Comparison of ENCODE assay signal across 15 cellular contexts in genomic region chr4:141486375-141486997, GRCh38.
DNase-seq lines count a peak whose midpoint lies in the region; TF ChIP-seq lines count a peak whose summit lies in the region.
"Had no signal": no experiment of that assay in that cellular context is flagged by ENCODE, and none has a peak within 500 bp of the region (broad histone marks: within the 10 kb centered on the region; RNA-seq: fewer than 3 reads in every experiment).

No MANE protein-coding gene starts in this region.

- in situ Hi-C loops in astrocyte of the spinal cord (cut with HindIII; ENCODE audit: low sequenced_read_pairs), result no loop called here

- DNase-seq in HS-5 (ENCODE audit: low read depth), result peak; percentile 54
- DNase-seq in astrocyte of the spinal cord (ENCODE audit: low read depth, low spot score), result peak; percentile 75
- DNase-seq in hepatocyte (ENCODE audit: low spot score), result peak; percentile 25
- DNase-seq in COLO668 (lab: John Stamatoyannopoulos, UW; ENCODE audit: unreplicated experiment), result no peak
- DNase-seq in cerebellum (ENCODE audit: low spot score), result no peak
- no peak for DNase-seq in testis
- DNase-seq in DMS79 (lab: John Stamatoyannopoulos, UW), result no peak
- DNase-seq: activated gamma-delta T cell; central memory CD4-positive, alpha-beta T cell; DMS79 treated with DMSO at 0.1 percent for 48 hours; Karpas-422; NCI-H2029 treated with DMSO at 0.1 percent for 48 hours; occipital lobe had no signal

- no peak overlapping the region for H3K4me2 ChIP-seq in hepatocyte

- no peaks in the 10 kb centered on the region for H3K9me2 ChIP-seq in hepatocyte (replicated peaks; ENCODE audit: insufficient read depth)

- H3K27ac ChIP-seq in ACC112 (ENCODE audit: low read depth, low read length), result peak overlapping the region; percentile 42
- H3K27ac ChIP-seq in hepatocyte, result no peak overlapping the region
- no peak overlapping the region for H3K27ac ChIP-seq in testis
- H3K27ac ChIP-seq: tibial nerve had no signal

- no peaks in the 10 kb centered on the region for H4K20me1 ChIP-seq in hepatocyte (ENCODE audit: insufficient read depth, poor library complexity, severe bottlenecking)

- no peaks in the 10 kb centered on the region for H3K36me3 ChIP-seq in ACC112 (ENCODE audit: insufficient read depth, low read length)
- no peaks in the 10 kb centered on the region for H3K36me3 ChIP-seq in hepatocyte (replicated peaks; ENCODE audit: insufficient read depth, low read depth)
- H3K36me3 ChIP-seq in testis (ENCODE audit: low read depth, missing control alignments), result no peaks in the 10 kb centered on the region
- H3K36me3 ChIP-seq: tibial nerve had no signal

- no peak for TF ChIP-seq POLR2A in testis (IDR thresholded peaks at IDR 0.05)

- H3K9me3 ChIP-seq in hepatocyte (ENCODE audit: low read depth) (peaks cover 3% of the 10 kb centered on the region), testis (no peaks in the 10 kb centered on the region)

- no peak for TF ChIP-seq CTCF in astrocyte of the spinal cord (IDR thresholded peaks at IDR 0.05; ENCODE audit: low read depth, low read length)
- no peak for TF ChIP-seq CTCF in hepatocyte (IDR thresholded peaks at IDR 0.05; ENCODE audit: poor library complexity)
- no peak for TF ChIP-seq CTCF in testis (IDR thresholded peaks at IDR 0.05)

- WGBS in hepatocyte (ENCODE audit: low lambda C conversion rate, missing lambda C conversion rate), result 67% methylated on average over 4 of the region's 4 CpGs
- WGBS in testis, 2 donors, result 45 to 53% methylated on average over 4 of the region's 4 CpGs

- H3K27me3 ChIP-seq in ACC112 (ENCODE audit: insufficient read depth, low read length) (no peaks in the 10 kb centered on the region), hepatocyte (no peaks in the 10 kb centered on the region), testis (no peaks in the 10 kb centered on the region)
- H3K27me3 ChIP-seq: tibial nerve had no signal

- H3K4me3 ChIP-seq in ACC112 (ENCODE audit: low read depth, low read length), result no peak overlapping the region
- no peak overlapping the region for H3K4me3 ChIP-seq in astrocyte of the spinal cord (ENCODE audit: low read depth, low read length)
- H3K4me3 ChIP-seq in hepatocyte, result no peak overlapping the region
- no peak overlapping the region for H3K4me3 ChIP-seq in testis
- H3K4me3 ChIP-seq: tibial nerve had no signal

- peak overlapping the region; percentile 83 for H2AFZ ChIP-seq in ACC112 (ENCODE audit: low read length, unreplicated experiment)
- H2AFZ ChIP-seq in hepatocyte, result no peak overlapping the region

- intact Hi-C loops in testis (cut with DNase I; ENCODE audit: low total_unique reads), result no loop called here

- H3K79me2 ChIP-seq in ACC112 (ENCODE audit: control insufficient read depth, insufficient read depth, low read length, unreplicated experiment) (no peaks in the 10 kb centered on the region), hepatocyte (no peaks in the 10 kb centered on the region)

- H3K4me1 ChIP-seq in ACC112 (ENCODE audit: control insufficient read depth, insufficient read depth, low read length, unreplicated experiment) (peaks cover 11% of the 10 kb centered on the region), hepatocyte (ENCODE audit: insufficient read depth) (no peaks in the 10 kb centered on the region), testis (no peaks in the 10 kb centered on the region)
- H3K4me1 ChIP-seq: tibial nerve had no signal

Comparison
In these comparisons a context has a peak if more than half of its experiments do, and no peak if none do; other contexts are left out.
1. DNase-seq: peak in HS-5 (single experiment), astrocyte of the spinal cord (single experiment) and hepatocyte (single experiment); none in COLO668 (single experiment), cerebellum (single experiment), testis (single experiment) and DMS79 (single experiment).